In genomic region chr20:347317-347639, GRCh38 we compare ENCODE assay signal across 1 cellular context.
TF ChIP-seq lines count a peak whose summit lies in the region.

No MANE protein-coding gene starts in this region.

TF ChIP-seq in HCT116, 20 proteins besides CTCF, POLR2A, EP300 and RAD21:
- TF ChIP-seq CBX3 (IDR thresholded peaks at IDR 0.05; ENCODE audit: low read depth) (no peak), ZNF274 (IDR thresholded peaks at IDR 0.05; ENCODE audit: low read depth, low read length) (no peak), ATF3 (IDR thresholded peaks at IDR 0.05) (no peak), SIN3A (IDR thresholded peaks at IDR 0.05; ENCODE audit: low read depth) (no peak), JUND (IDR thresholded peaks at IDR 0.05) (no peak), EZH2 (IDR thresholded peaks at IDR 0.05) (no peak), FOSL1 (IDR thresholded peaks at IDR 0.05; ENCODE audit: low read depth) (no peak), POLR2AphosphoS5 (IDR thresholded peaks at IDR 0.05; ENCODE audit: low read depth, low read length) (no peak), SP1 (IDR thresholded peaks at IDR 0.05; ENCODE audit: low read depth) (no peak)
- TF ChIP-seq, protein P1, sequence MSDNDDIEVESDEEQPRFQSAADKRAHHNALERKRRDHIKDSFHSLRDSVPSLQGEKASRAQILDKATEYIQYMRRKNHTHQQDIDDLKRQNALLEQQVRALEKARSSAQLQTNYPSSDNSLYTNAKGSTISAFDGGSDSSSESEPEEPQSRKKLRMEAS (IDR thresholded peaks at IDR 0.05): no peak
